Comparison of ENCODE assay signal across 9 cellular contexts in the genomic region with DNA sequence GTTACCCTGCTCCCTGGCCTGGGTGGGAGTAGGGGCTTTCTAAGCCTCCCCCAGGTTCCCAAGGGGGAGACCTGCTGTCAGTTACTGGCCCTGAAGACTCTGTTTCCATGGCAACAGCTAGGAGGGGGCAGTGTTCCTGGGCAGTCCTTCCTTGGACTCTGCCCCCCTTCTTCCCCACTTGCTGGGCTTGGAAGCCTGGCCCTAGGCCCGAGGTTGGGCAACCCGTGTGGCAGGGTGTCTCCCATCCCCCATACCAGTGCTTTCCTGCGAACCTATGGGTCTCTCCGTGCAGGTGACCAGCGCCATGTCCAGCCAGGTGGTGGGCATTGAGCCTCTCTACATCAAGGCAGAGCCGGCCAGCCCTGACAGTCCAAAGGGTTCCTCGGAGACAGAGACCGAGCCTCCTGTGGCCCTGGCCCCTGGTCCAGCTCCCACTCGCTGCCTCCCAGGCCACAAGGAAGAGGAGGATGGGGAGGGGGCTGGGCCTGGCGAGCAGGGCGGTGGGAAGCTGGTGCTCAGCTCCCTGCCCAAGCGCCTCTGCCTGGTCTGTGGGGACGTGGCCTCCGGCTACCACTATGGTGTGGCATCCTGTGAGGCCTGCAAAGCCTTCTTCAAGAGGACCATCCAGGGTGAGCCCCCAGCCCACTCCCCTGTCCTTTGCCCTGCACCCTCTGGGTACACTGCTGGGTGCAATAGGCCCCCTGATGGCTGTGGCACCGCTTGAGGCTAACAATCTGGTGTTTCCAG. TPM values are rescaled to one million over a fixed set of nuclear protein-coding genes. Genes with fewer than 3 reads are reported as not detected.
A peak's percentile ranks its signal among the peaks of the same experiment; 100 is the strongest.
DNase-seq lines count a peak whose midpoint lies in the region; ATAC-seq, FAIRE-seq and TF ChIP-seq lines count a peak whose summit lies in the region.
"Had no signal": no experiment of that assay in that cellular context is flagged by ENCODE, and none has a peak within 500 bp of the region (broad histone marks: within the 10 kb centered on the region; RNA-seq: fewer than 3 reads in every experiment).

No MANE protein-coding gene starts in this region.

- H3K27ac Mint-ChIP-seq in activated naive CD4-positive, alpha-beta T cell treated with anti-CD3 and anti-CD28 coated beads, Interleukin-2, amount 10 ng/mL, durations not matched to agents 7 days and 5 days = peak overlapping the region; percentile 95
- peak overlapping the region in 3 of 5 experiments; percentile 20 to 94 (median 61) for H3K27ac Mint-ChIP-seq in brain

- peak overlapping the region; percentile 89 for H3K4me3 Mint-ChIP-seq in activated naive CD4-positive, alpha-beta T cell treated with anti-CD3 and anti-CD28 coated beads, Interleukin-2, amount 10 ng/mL, durations not matched to agents 7 days and 5 days
- H3K4me3 Mint-ChIP-seq in brain = peak overlapping the region; percentile 92 to 96 (median 96)

- ATAC-seq in upper lobe of right lung (peak; percentile 1), GM19035 (IDR thresholded peaks at IDR 0.05; ENCODE audit: unreplicated experiment) (no peak)

- peaks cover 37% of the 10 kb centered on the region for H3K4me1 Mint-ChIP-seq in activated naive CD4-positive, alpha-beta T cell treated with anti-CD3 and anti-CD28 coated beads, Interleukin-2, amount 10 ng/mL, durations not matched to agents 7 days and 5 days
- peaks cover 20% of the 10 kb centered on the region for H3K4me1 Mint-ChIP-seq in brain

- no peak for FAIRE-seq in frontal cortex (lab: Jason Lieb, UNC)

- DNase-seq in activated naive CD4-positive, alpha-beta T cell treated with anti-CD3 and anti-CD28 coated beads, Interleukin-2, amount 10 ng/mL, durations not matched to agents 7 days and 5 days = no peak
- no peak for DNase-seq in activated naive CD4-positive, alpha-beta T cell treated with anti-CD3 and anti-CD28 coated beads, Interleukin-2, amount 50 U/mL, for 16 hours
- DNase-seq in medulla oblongata (ENCODE audit: extremely low spot score) (peak; percentile 69), upper lobe of right lung (peak; percentile 86), NCI-H2196 treated with DMSO at 0.1 percent for 48 hours (lab: John Stamatoyannopoulos, UW; ENCODE audit: unreplicated experiment) (no peak), frontal cortex (ENCODE audit: low spot score in 2 of 2) (no peak)

- H3K27me3 ChIP-seq in upper lobe of right lung = no peaks in the 10 kb centered on the region

- peak overlapping the region; percentile 70 for H3K4me3 ChIP-seq in upper lobe of right lung

- intact Hi-C loops in upper lobe of right lung (cut with DNase I) = no loop called here

- H3K27ac ChIP-seq in upper lobe of right lung = peak overlapping the region; percentile 85

- H3K36me3 ChIP-seq in upper lobe of right lung = peaks cover 7% of the 10 kb centered on the region

- CTCF ChIA-PET in activated naive CD4-positive, alpha-beta T cell treated with anti-CD3 and anti-CD28 coated beads, Interleukin-2, amount 10 ng/mL, durations not matched to agents 7 days and 5 days (lab: Charles Lee) = interaction anchor here (0.8 to 1.3 kb wide), 3 partner anchors 10 to 48 kb away, joined by 3 to 5 read pairs (median 4); partner anchors contain the start of genes PRDX5 and TRMT112

- H3K4me1 ChIP-seq in upper lobe of right lung = peaks cover 18% of the 10 kb centered on the region

- no peaks in the 10 kb centered on the region for H3K9me3 Mint-ChIP-seq in activated naive CD4-positive, alpha-beta T cell treated with anti-CD3 and anti-CD28 coated beads, Interleukin-2, amount 10 ng/mL, durations not matched to agents 7 days and 5 days
- no peaks in the 10 kb centered on the region for H3K9me3 Mint-ChIP-seq in brain

- peaks cover 14% of the 10 kb centered on the region for H3K36me3 Mint-ChIP-seq in activated naive CD4-positive, alpha-beta T cell treated with anti-CD3 and anti-CD28 coated beads, Interleukin-2, amount 10 ng/mL, durations not matched to agents 7 days and 5 days
- peaks cover 5% of the 10 kb centered on the region for H3K36me3 Mint-ChIP-seq in brain

- TF ChIP-seq CTCF in brain (conservative IDR thresholded peaks at IDR 0.05) (no peak), upper lobe of right lung (IDR thresholded peaks at IDR 0.05) (no peak)

- peaks cover 4% of the 10 kb centered on the region for H3K27me3 Mint-ChIP-seq in activated naive CD4-positive, alpha-beta T cell treated with anti-CD3 and anti-CD28 coated beads, Interleukin-2, amount 10 ng/mL, durations not matched to agents 7 days and 5 days
- peaks cover 12% of the 10 kb centered on the region for H3K27me3 Mint-ChIP-seq in brain

- no peaks in the 10 kb centered on the region for H3K9me3 ChIP-seq in upper lobe of right lung

RNA-seq across cellular contexts. Expression of gene ESRRA, which starts 1.7 kb away (rescaled TPM):
- 33.1 TPM for polyA plus RNA-seq in brain (ENCODE audit: insufficient read depth, low read depth, low replicate concordance)
- total RNA-seq in upper lobe of right lung (51.9 TPM), frontal cortex (12.6 TPM)

RNA-seq across cellular contexts. Expression of gene CATSPERZ, which starts 6.9 kb away (rescaled TPM):
- not detected for polyA plus RNA-seq in brain (ENCODE audit: insufficient read depth, low read depth, low replicate concordance)
- total RNA-seq in upper lobe of right lung (not detected), frontal cortex (0.82 TPM)
- total RNA-seq: activated CD8-positive, alpha-beta memory T cell treated with anti-CD3 and anti-CD28 coated beads for 36 hours had no signal

RNA-seq across cellular contexts. Expression of gene TRMT112, which starts 10.3 kb away (rescaled TPM):
- polyA plus RNA-seq in brain (ENCODE audit: insufficient read depth, low read depth, low replicate concordance) = 370 TPM
- total RNA-seq in upper lobe of right lung = 168 TPM
- 103 TPM for total RNA-seq in frontal cortex

RNA-seq across cellular contexts. Expression of gene PRDX5, which starts 10.9 kb away (rescaled TPM):
- polyA plus RNA-seq in brain (ENCODE audit: insufficient read depth, low read depth, low replicate concordance) = 805 TPM
- total RNA-seq in upper lobe of right lung = 176 TPM
- total RNA-seq in frontal cortex = 129 TPM

RNA-seq across cellular contexts. Expression of gene KCNK4, which starts 15.9 kb away (rescaled TPM):
- 3.4 TPM for polyA plus RNA-seq in brain (ENCODE audit: insufficient read depth, low read depth, low replicate concordance)
- not detected for total RNA-seq in upper lobe of right lung
- total RNA-seq in frontal cortex = 1.6 TPM
- total RNA-seq: activated CD8-positive, alpha-beta memory T cell treated with anti-CD3 and anti-CD28 coated beads for 36 hours had no signal

Comparison
In these comparisons a context has a peak if more than half of its experiments do, and no peak if none do; other contexts are left out.
1. DNase-seq: peak in medulla oblongata (single experiment) and upper lobe of right lung (single experiment); none in activated naive CD4-positive, alpha-beta T cell treated with anti-CD3 and anti-CD28 coated beads, Interleukin-2, amount 10 ng/mL, durations not matched to agents 7 days and 5 days (single experiment), activated naive CD4-positive, alpha-beta T cell treated with anti-CD3 and anti-CD28 coated beads, Interleukin-2, amount 50 U/mL, for 16 hours (single experiment), NCI-H2196 treated with DMSO at 0.1 percent for 48 hours (single experiment) and frontal cortex (0 of 2).